Comparison of ENCODE assay signal across 9 cellular contexts in the genomic region with DNA sequence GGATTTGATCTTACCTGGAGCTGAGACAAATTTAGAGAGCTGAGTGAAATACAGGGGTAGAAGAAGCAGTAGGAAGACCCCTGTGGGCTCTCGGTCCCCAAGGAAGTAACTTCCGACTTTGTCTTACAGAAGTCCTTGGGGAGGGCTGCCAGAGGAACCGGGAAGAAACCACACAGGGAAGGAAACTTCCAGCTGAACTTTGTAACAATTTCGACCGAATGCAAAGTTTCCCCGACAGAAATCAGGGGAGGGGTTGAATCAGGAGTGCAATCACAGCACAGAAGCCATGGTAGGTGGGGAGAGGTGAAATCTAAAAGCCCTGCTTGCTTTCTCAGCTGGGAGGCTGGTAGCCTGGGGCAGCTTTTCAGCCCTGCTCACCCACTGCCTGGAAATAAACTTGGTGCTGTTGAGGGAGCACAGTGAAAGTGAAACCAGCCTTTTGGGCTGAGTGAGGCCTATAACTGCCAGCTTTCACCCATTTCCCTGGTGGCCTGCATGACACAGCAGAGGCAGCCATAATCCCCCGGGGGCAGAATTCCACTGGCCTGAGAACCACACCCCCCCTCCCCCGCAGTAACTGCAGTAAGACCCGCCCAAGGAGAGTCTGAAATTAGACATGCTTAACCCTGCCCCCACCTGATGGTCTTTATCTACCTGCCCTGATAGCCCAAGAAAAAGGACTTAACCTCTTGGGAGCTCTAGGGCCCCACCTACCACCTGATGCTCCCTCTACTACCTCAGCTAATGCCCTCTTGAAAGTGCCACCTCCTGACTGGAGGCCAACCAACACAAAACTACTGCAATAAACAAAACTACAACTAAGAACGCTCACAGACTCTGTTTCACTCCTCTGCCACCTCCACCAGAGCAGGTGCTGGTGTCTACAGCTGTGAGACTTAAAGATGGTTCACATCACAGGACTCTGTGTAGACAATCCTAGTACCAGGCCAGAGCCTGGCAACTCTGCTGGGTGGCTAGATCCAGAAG.
DNase-seq lines count a peak whose midpoint lies in the region; ATAC-seq, FAIRE-seq and TF ChIP-seq lines count a peak whose summit lies in the region.
"Had no signal": no experiment of that assay in that cellular context is flagged by ENCODE, and none has a peak within 500 bp of the region (broad histone marks: within the 10 kb centered on the region; RNA-seq: fewer than 3 reads in every experiment).

No MANE protein-coding gene starts in this region.

- CTCF ChIA-PET in WTC11 (lab: Charles Lee), result no interaction called here

- no peak overlapping the region for H3K27ac Mint-ChIP-seq in WTC11

- TF ChIP-seq CTCF in AG10803 (conservative IDR thresholded peaks at IDR 0.05; ENCODE audit: low read length) (no peak), WTC11 (IDR thresholded peaks at IDR 0.05) (no peak)

- H3K27me3 Mint-ChIP-seq in WTC11 (ENCODE audit: low read depth), result no peaks in the 10 kb centered on the region; the same call in 1 of the 2 replicates
- no peaks in the 10 kb centered on the region for H3K27me3 Mint-ChIP-seq in activated T-cell treated with anti-CD3 and anti-CD28 coated beads, Interleukin-2, amount 50 U/mL, for 4 hours (ENCODE audit: low read depth)
- H3K27me3 Mint-ChIP-seq: CD4-positive, CD25-positive, alpha-beta regulatory T cell had no signal

- H3K36me3 Mint-ChIP-seq in WTC11, result peaks cover 8% of the 10 kb centered on the region
- H3K36me3 Mint-ChIP-seq in activated T-cell treated with anti-CD3 and anti-CD28 coated beads, Interleukin-2, amount 50 U/mL, for 4 hours (ENCODE audit: insufficient read depth), result no peaks in the 10 kb centered on the region
- H3K36me3 Mint-ChIP-seq: CD4-positive, CD25-positive, alpha-beta regulatory T cell had no signal

- peak; percentile 1 for DNase-seq in AG10803 (ENCODE audit: low read depth)
- peak; percentile 26 for DNase-seq in WTC11 (ENCODE audit: low spot score)
- no peak for DNase-seq in HTR-8/SVneo (ENCODE audit: insufficient read length, low spot score)
- DNase-seq in activated T-cell treated with anti-CD3 and anti-CD28 coated beads, Interleukin-2, amount 50 U/mL, for 4 hours, result no peak
- DNase-seq in pons (ENCODE audit: low spot score), result no peak
- DNase-seq in head of caudate nucleus, result no peak

- no peak for FAIRE-seq in HTR-8/SVneo (lab: Jason Lieb, UNC)

- POLR2A ChIA-PET in WTC11 (lab: Charles Lee), result no interaction called here

- H3K4me3 ChIP-seq in AG10803 (ENCODE audit: low read length), result no peak overlapping the region

- peaks cover 26% of the 10 kb centered on the region for H3K9me3 Mint-ChIP-seq in WTC11
- H3K9me3 Mint-ChIP-seq in activated T-cell treated with anti-CD3 and anti-CD28 coated beads, Interleukin-2, amount 50 U/mL, for 4 hours, result peaks cover 8% of the 10 kb centered on the region

- intact Hi-C loops in head of caudate nucleus (cut with DNase I), result no loop called here

- ATAC-seq in GM19468 (IDR thresholded peaks at IDR 0.05; ENCODE audit: extremely low read depth, unreplicated experiment) (peak; percentile 54), HG03432 (IDR thresholded peaks at IDR 0.05; ENCODE audit: unreplicated experiment) (peak; percentile 94), WTC11 (peak; percentile 69)
- ATAC-seq in activated T-cell treated with anti-CD3 and anti-CD28 coated beads, Interleukin-2, amount 50 U/mL, for 4 hours, result no peak

- H3K4me3 Mint-ChIP-seq in WTC11, result no peak overlapping the region
- no peak overlapping the region for H3K4me3 Mint-ChIP-seq in activated T-cell treated with anti-CD3 and anti-CD28 coated beads, Interleukin-2, amount 50 U/mL, for 4 hours
- H3K4me3 Mint-ChIP-seq: CD4-positive, CD25-positive, alpha-beta regulatory T cell had no signal

- H3K4me1 Mint-ChIP-seq in WTC11, result peaks cover 11% of the 10 kb centered on the region
- H3K4me1 Mint-ChIP-seq in activated T-cell treated with anti-CD3 and anti-CD28 coated beads, Interleukin-2, amount 50 U/mL, for 4 hours (ENCODE audit: low read depth), result no peaks in the 10 kb centered on the region
- H3K4me1 Mint-ChIP-seq: CD4-positive, CD25-positive, alpha-beta regulatory T cell had no signal

TF ChIP-seq in WTC11, 78 proteins besides CTCF, POLR2A, EP300 and RAD21:
- TF ChIP-seq ZNF232 (CRISPR knock-in tag; IDR thresholded peaks at IDR 0.05), result no peak
- TF ChIP-seq, protein P1, sequence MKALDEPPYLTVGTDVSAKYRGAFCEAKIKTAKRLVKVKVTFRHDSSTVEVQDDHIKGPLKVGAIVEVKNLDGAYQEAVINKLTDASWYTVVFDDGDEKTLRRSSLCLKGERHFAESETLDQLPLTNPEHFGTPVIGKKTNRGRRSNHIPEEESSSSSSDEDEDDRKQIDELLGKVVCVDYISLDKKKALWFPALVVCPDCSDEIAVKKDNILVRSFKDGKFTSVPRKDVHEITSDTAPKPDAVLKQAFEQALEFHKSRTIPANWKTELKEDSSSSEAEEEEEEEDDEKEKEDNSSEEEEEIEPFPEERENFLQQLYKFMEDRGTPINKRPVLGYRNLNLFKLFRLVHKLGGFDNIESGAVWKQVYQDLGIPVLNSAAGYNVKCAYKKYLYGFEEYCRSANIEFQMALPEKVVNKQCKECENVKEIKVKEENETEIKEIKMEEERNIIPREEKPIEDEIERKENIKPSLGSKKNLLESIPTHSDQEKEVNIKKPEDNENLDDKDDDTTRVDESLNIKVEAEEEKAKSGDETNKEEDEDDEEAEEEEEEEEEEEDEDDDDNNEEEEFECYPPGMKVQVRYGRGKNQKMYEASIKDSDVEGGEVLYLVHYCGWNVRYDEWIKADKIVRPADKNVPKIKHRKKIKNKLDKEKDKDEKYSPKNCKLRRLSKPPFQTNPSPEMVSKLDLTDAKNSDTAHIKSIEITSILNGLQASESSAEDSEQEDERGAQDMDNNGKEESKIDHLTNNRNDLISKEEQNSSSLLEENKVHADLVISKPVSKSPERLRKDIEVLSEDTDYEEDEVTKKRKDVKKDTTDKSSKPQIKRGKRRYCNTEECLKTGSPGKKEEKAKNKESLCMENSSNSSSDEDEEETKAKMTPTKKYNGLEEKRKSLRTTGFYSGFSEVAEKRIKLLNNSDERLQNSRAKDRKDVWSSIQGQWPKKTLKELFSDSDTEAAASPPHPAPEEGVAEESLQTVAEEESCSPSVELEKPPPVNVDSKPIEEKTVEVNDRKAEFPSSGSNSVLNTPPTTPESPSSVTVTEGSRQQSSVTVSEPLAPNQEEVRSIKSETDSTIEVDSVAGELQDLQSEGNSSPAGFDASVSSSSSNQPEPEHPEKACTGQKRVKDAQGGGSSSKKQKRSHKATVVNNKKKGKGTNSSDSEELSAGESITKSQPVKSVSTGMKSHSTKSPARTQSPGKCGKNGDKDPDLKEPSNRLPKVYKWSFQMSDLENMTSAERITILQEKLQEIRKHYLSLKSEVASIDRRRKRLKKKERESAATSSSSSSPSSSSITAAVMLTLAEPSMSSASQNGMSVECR (CRISPR knock-in tag; IDR thresholded peaks at IDR 0.05; ENCODE audit: borderline replicate concordance), result no peak
- TF ChIP-seq TCF7 (CRISPR knock-in tag; IDR thresholded peaks at IDR 0.05; ENCODE audit: low read depth), result no peak
- TF ChIP-seq, protein P2, sequence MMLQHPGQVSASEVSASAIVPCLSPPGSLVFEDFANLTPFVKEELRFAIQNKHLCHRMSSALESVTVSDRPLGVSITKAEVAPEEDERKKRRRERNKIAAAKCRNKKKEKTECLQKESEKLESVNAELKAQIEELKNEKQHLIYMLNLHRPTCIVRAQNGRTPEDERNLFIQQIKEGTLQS (CRISPR knock-in tag; conservative IDR thresholded peaks at IDR 0.05), result no peak
- no peak for TF ChIP-seq IRF2 (CRISPR knock-in tag; IDR thresholded peaks at IDR 0.05; ENCODE audit: borderline replicate concordance, low read depth)
- TF ChIP-seq, protein P3, sequence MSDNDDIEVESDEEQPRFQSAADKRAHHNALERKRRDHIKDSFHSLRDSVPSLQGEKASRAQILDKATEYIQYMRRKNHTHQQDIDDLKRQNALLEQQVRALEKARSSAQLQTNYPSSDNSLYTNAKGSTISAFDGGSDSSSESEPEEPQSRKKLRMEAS (CRISPR knock-in tag; IDR thresholded peaks at IDR 0.05), result no peak
- TF ChIP-seq ZNF317 (CRISPR knock-in tag; IDR thresholded peaks at IDR 0.05; ENCODE audit: borderline replicate concordance, low read depth), result no peak
- TF ChIP-seq, protein P4, sequence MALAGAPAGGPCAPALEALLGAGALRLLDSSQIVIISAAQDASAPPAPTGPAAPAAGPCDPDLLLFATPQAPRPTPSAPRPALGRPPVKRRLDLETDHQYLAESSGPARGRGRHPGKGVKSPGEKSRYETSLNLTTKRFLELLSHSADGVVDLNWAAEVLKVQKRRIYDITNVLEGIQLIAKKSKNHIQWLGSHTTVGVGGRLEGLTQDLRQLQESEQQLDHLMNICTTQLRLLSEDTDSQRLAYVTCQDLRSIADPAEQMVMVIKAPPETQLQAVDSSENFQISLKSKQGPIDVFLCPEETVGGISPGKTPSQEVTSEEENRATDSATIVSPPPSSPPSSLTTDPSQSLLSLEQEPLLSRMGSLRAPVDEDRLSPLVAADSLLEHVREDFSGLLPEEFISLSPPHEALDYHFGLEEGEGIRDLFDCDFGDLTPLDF (CRISPR knock-in tag; IDR thresholded peaks at IDR 0.05), result no peak
- TF ChIP-seq, protein P5, sequence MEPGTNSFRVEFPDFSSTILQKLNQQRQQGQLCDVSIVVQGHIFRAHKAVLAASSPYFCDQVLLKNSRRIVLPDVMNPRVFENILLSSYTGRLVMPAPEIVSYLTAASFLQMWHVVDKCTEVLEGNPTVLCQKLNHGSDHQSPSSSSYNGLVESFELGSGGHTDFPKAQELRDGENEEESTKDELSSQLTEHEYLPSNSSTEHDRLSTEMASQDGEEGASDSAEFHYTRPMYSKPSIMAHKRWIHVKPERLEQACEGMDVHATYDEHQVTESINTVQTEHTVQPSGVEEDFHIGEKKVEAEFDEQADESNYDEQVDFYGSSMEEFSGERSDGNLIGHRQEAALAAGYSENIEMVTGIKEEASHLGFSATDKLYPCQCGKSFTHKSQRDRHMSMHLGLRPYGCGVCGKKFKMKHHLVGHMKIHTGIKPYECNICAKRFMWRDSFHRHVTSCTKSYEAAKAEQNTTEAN (CRISPR knock-in tag; IDR thresholded peaks at IDR 0.05), result no peak

Comparison
In these comparisons a context has a peak if more than half of its experiments do, and no peak if none do; other contexts are left out.
1. DNase-seq: peak in AG10803 (single experiment) and WTC11 (single experiment); none in HTR-8/SVneo (single experiment), activated T-cell treated with anti-CD3 and anti-CD28 coated beads, Interleukin-2, amount 50 U/mL, for 4 hours (single experiment), pons (single experiment) and head of caudate nucleus (0 of 42).
2. ATAC-seq: peak in GM19468 (single experiment), HG03432 (single experiment) and WTC11 (single experiment); none in activated T-cell treated with anti-CD3 and anti-CD28 coated beads, Interleukin-2, amount 50 U/mL, for 4 hours (0 of 2).